ENCODE assay signal across 8 cellular contexts in the genomic region with DNA sequence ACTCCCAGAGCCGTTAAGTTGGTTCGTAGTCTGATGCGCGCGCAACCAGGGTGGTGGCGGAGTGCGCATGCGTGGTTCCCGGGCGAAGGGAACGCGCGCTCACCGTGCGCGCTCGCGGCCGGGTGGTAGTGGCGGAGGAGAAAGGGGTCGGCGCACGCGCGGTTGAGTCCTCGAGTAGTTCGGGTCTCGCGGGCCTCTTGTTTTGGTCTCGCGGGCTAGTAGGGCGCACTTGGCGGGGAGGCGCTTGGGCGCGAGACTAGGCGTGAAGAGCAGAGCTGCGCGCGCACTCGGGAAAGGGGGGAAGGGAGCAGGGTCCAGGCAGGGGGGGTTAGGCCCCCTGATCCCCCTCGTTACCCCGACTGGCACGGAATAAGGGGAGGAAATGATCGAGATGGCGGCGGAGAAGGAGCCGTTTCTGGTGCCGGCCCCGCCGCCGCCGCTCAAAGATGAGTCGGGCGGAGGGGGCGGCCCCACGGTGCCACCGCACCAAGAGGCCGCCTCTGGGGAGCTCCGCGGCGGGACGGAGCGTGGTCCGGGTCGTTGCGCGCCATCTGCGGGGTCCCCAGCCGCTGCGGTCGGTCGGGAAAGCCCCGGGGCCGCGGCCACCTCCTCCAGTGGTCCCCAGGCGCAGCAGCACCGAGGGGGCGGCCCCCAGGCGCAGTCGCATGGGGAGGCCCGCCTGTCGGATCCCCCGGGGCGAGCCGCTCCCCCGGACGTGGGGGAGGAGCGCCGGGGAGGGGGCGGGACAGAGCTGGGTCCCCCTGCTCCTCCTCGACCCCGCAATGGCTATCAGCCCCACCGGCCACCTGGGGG. TPM values are rescaled to one million over a fixed set of nuclear protein-coding genes. Genes with fewer than 3 reads are reported as not detected.
DNase-seq lines count a peak whose midpoint lies in the region; ATAC-seq, FAIRE-seq and TF ChIP-seq lines count a peak whose summit lies in the region.

A gene with protein sequence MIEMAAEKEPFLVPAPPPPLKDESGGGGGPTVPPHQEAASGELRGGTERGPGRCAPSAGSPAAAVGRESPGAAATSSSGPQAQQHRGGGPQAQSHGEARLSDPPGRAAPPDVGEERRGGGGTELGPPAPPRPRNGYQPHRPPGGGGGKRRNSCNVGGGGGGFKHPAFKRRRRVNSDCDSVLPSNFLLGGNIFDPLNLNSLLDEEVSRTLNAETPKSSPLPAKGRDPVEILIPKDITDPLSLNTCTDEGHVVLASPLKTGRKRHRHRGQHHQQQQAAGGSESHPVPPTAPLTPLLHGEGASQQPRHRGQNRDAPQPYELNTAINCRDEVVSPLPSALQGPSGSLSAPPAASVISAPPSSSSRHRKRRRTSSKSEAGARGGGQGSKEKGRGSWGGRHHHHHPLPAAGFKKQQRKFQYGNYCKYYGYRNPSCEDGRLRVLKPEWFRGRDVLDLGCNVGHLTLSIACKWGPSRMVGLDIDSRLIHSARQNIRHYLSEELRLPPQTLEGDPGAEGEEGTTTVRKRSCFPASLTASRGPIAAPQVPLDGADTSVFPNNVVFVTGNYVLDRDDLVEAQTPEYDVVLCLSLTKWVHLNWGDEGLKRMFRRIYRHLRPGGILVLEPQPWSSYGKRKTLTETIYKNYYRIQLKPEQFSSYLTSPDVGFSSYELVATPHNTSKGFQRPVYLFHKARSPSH (plus strand): TSS at position 195 of the 813 bp plus-strand sequence. CDS start 188 bp downstream, at position 383.

- H3K4me3 ChIP-seq in MM.1S (ENCODE audit: low read length): peak within 1 kb of the TSS; percentile 93

- FAIRE-seq in H54 (lab: Jason Lieb, UNC): no peak

- H3K79me2 ChIP-seq in MM.1S (ENCODE audit: low read length): peaks cover 52% of the 10 kb centered on the region

- peaks cover 11% of the 10 kb centered on the region; the same call in 1 of the 2 replicates for H3K36me3 ChIP-seq in MM.1S (replicated peaks; ENCODE audit: insufficient read depth, low read length)

- peak within 1 kb of the TSS; percentile 33 for H2AFZ ChIP-seq in MM.1S (ENCODE audit: low read length)

- TF ChIP-seq CTCF in MM.1S (IDR thresholded peaks at IDR 0.05; ENCODE audit: low read length): no peak

- H3K27me3 Mint-ChIP-seq in natural killer cell treated with Interleukin-12 subunit alpha and Interleukin-12 subunit beta and Interleukin-15 and Interleukin-18, amount 100 ng/mL, for 72 hours: no peaks in the 10 kb centered on the region

- H3K36me3 Mint-ChIP-seq in natural killer cell treated with Interleukin-12 subunit alpha and Interleukin-12 subunit beta and Interleukin-15 and Interleukin-18, amount 100 ng/mL, for 72 hours: peaks cover 15% of the 10 kb centered on the region

- H4K20me1 ChIP-seq in MM.1S (ENCODE audit: insufficient read depth, low read length): no peaks in the 10 kb centered on the region

- peaks cover 51% of the 10 kb centered on the region for H3F3A ChIP-seq in MM.1S (ENCODE audit: insufficient read depth, low read length)

- peak within 1 kb of the TSS; percentile 100 for H3K9ac ChIP-seq in MM.1S (ENCODE audit: low read length)

- H3K9me2 ChIP-seq in MM.1S (replicated peaks; ENCODE audit: insufficient read depth, low read length): no peaks in the 10 kb centered on the region

- peak; percentile 63 to 72 for ATAC-seq in natural killer cell treated with Interleukin-12 subunit alpha and Interleukin-12 subunit beta and Interleukin-15 and Interleukin-18, amount 100 ng/mL, for 72 hours

- DNase-seq in Daoy (ENCODE audit: low read depth): peak; percentile 99
- DNase-seq in H54 (ENCODE audit: insufficient read length, low spot score): peak; percentile 91
- DNase-seq in MM.1S: peak; percentile 94
- DNase-seq in SIG-M5 (lab: John Stamatoyannopoulos, UW): peak; percentile 55
- peak; percentile 92 for DNase-seq in activated effector memory CD4-positive, alpha-beta T cell treated with Interleukin-2 at 50 U/mL for 16 hours
- DNase-seq in fibroblast of peridontal ligament (ENCODE audit: extremely low read depth): peak; percentile 97
- DNase-seq in natural killer cell treated with Interleukin-12 subunit alpha and Interleukin-12 subunit beta and Interleukin-15 and Interleukin-18, amount 100 ng/mL, for 72 hours (ENCODE audit: low spot score): peak; percentile 96
- DNase-seq in stimulated activated naive CD4-positive, alpha-beta T cell (lab: John Stamatoyannopoulos, UW): peak; percentile 93 to 99 (median 96)

- peaks cover 27% of the 10 kb centered on the region for H3K4me1 ChIP-seq in MM.1S (ENCODE audit: low read length)

- TF ChIP-seq POLR2A in H54 (IDR thresholded peaks at IDR 0.05; ENCODE audit: low read depth, low read length): peak; percentile 13; the same call in 1 of the 2 replicates

- H3K27me3 ChIP-seq in MM.1S (replicated peaks; ENCODE audit: insufficient read depth, low read length): no peaks in the 10 kb centered on the region

- peak within 1 kb of the TSS; percentile 83 for H3K4me2 ChIP-seq in MM.1S (ENCODE audit: low read depth, low read length)

- H3K4me3 Mint-ChIP-seq in natural killer cell treated with Interleukin-12 subunit alpha and Interleukin-12 subunit beta and Interleukin-15 and Interleukin-18, amount 100 ng/mL, for 72 hours: peak within 1 kb of the TSS; percentile 97

- peak within 1 kb of the TSS; percentile 100 for H3K27ac ChIP-seq in MM.1S (ENCODE audit: low read length)

- no peaks in the 10 kb centered on the region for H3K9me3 Mint-ChIP-seq in natural killer cell treated with Interleukin-12 subunit alpha and Interleukin-12 subunit beta and Interleukin-15 and Interleukin-18, amount 100 ng/mL, for 72 hours

- peak within 1 kb of the TSS; percentile 99 to 100 for H3K27ac Mint-ChIP-seq in natural killer cell treated with Interleukin-12 subunit alpha and Interleukin-12 subunit beta and Interleukin-15 and Interleukin-18, amount 100 ng/mL, for 72 hours

- no peaks in the 10 kb centered on the region for H3K9me3 ChIP-seq in MM.1S (replicated peaks; ENCODE audit: insufficient read depth, low read length)

- H3K4me1 Mint-ChIP-seq in natural killer cell treated with Interleukin-12 subunit alpha and Interleukin-12 subunit beta and Interleukin-15 and Interleukin-18, amount 100 ng/mL, for 72 hours (ENCODE audit: low read depth in 2 of 2): peaks cover 50 to 51% of the 10 kb centered on the region in 2 donors

RNA-seq across cellular contexts. Expression of the gene that starts here (rescaled TPM):
- total RNA-seq in Daoy (2014; rRNA removed; shearing (Covaris generic)): 65.9 and 79.5 TPM in 2 replicates
- total RNA-seq in natural killer cell treated with Interleukin-12 subunit alpha and Interleukin-12 subunit beta and Interleukin-15 and Interleukin-18, amount 100 ng/mL, for 72 hours: 10 to 100 TPM; 44.0 to 60.5 TPM

Comparison
In these comparisons a context has a peak if more than half of its experiments do, and no peak if none do; other contexts are left out.
1. Peak in every context shown above with its lines: DNase-seq, ATAC-seq, H3K4me3 ChIP-seq and H3K27ac ChIP-seq.